12 cellular contexts compared by ENCODE assay signal in genomic region chr12:57131896-57132744, GRCh38. TPM values are rescaled to one million over a fixed set of nuclear protein-coding genes. Genes with fewer than 3 reads are reported as not detected.
DNase-seq lines count a peak whose midpoint lies in the region; ATAC-seq and TF ChIP-seq lines count a peak whose summit lies in the region.
"Had no signal": no experiment of that assay in that cellular context is flagged by ENCODE, and none has a peak within 500 bp of the region (broad histone marks: within the 10 kb centered on the region; RNA-seq: fewer than 3 reads in every experiment).

No MANE protein-coding gene starts in this region.

- peaks cover 7% of the 10 kb centered on the region for H3K4me1 Mint-ChIP-seq in T-helper 17 cell

- ATAC-seq in T-helper 17 cell (no peak), gastroesophageal sphincter (no peak), gastrocnemius medialis (no peak), GM21576 (IDR thresholded peaks at IDR 0.05; ENCODE audit: unreplicated experiment) (no peak), GM21515 (IDR thresholded peaks at IDR 0.05; ENCODE audit: unreplicated experiment) (no peak)
- ATAC-seq: stimulated activated memory B cell treated with anti-CD40 and anti-IgM and Interleukin-4, amounts not matched to agents 10 μg/mL and 1 μg/mL and 100 μg/mL, for 72 hours had no signal

- peak overlapping the region in 1 of 2 donors; percentile 88 for H3K4me3 ChIP-seq in gastroesophageal sphincter
- peak overlapping the region in 3 of 4 donors; percentile 8 to 17 (median 11) for H3K4me3 ChIP-seq in gastrocnemius medialis

- H3K4me3 Mint-ChIP-seq in T-helper 17 cell, result no peak overlapping the region
- H3K4me3 Mint-ChIP-seq: stimulated activated memory B cell treated with anti-CD40 and anti-IgM and Interleukin-4, amounts not matched to agents 10 μg/mL and 1 μg/mL and 100 μg/mL, for 72 hours had no signal

- no peak for TF ChIP-seq EP300 in gastroesophageal sphincter (IDR thresholded peaks at IDR 0.05)

- H3K27ac ChIP-seq in gastroesophageal sphincter (peak overlapping the region; percentile 10 to 100 (median 98)), gastrocnemius medialis (peak overlapping the region; percentile 87 to 94 (median 90))

- H3K36me3 Mint-ChIP-seq in T-helper 17 cell (ENCODE audit: low read depth), result no peaks in the 10 kb centered on the region
- H3K36me3 Mint-ChIP-seq: stimulated activated memory B cell treated with anti-CD40 and anti-IgM and Interleukin-4, amounts not matched to agents 10 μg/mL and 1 μg/mL and 100 μg/mL, for 72 hours had no signal

- H3K27ac Mint-ChIP-seq in T-helper 17 cell, result peak overlapping the region; percentile 72
- H3K27ac Mint-ChIP-seq: stimulated activated memory B cell treated with anti-CD40 and anti-IgM and Interleukin-4, amounts not matched to agents 10 μg/mL and 1 μg/mL and 100 μg/mL, for 72 hours had no signal

- H3K27me3 Mint-ChIP-seq in T-helper 17 cell, result no peaks in the 10 kb centered on the region
- H3K27me3 Mint-ChIP-seq: stimulated activated memory B cell treated with anti-CD40 and anti-IgM and Interleukin-4, amounts not matched to agents 10 μg/mL and 1 μg/mL and 100 μg/mL, for 72 hours had no signal

- DNase-seq in DMS153 treated with DMSO at 0.1 percent for 48 hours (lab: John Stamatoyannopoulos, UW; ENCODE audit: unreplicated experiment) (peak; percentile 15), T-helper 17 cell (no peak), gastrocnemius medialis (no peak), NCI-H82 (lab: John Stamatoyannopoulos, UW) (no peak)
- no peak for DNase-seq in stimulated activated CD4-positive, alpha-beta T cell treated with anti-CD3 and anti-CD28 coated beads, Interleukin-2, amount 100 ng/mL, for 48 hours
- DNase-seq: activated T-cell treated with anti-CD3 and anti-CD28 coated beads, Interleukin-2, amount 50 U/mL, for 48 hours; NCI-H1694 had no signal

- H3K4me1 ChIP-seq in gastroesophageal sphincter (peaks cover 0 to 88% (median 23%) of the 10 kb centered on the region in 3 donors), gastrocnemius medialis (peaks cover 19 to 32% of the 10 kb centered on the region in 2 donors)

- H3K9me3 ChIP-seq in T-helper 17 cell (ENCODE audit: control insufficient read depth, low read length, poor library complexity, severe bottlenecking) (no peaks in the 10 kb centered on the region), gastroesophageal sphincter (no peaks in the 10 kb centered on the region), gastrocnemius medialis (no peaks in the 10 kb centered on the region)

- TF ChIP-seq CTCF in gastroesophageal sphincter (IDR thresholded peaks at IDR 0.05) (no peak), gastrocnemius medialis (IDR thresholded peaks at IDR 0.05 in 4 of 5, conservative IDR thresholded peaks at IDR 0.05 in 1 of 5) (no peak)

- H3K27me3 ChIP-seq in gastroesophageal sphincter (no peaks in the 10 kb centered on the region), gastrocnemius medialis (no peaks in the 10 kb centered on the region)

- in situ Hi-C loops in gastrocnemius medialis (cut with MboI; ENCODE audit: low sequenced_read_pairs in 4 of 4), result no loop called here

- TF ChIP-seq POLR2A in gastroesophageal sphincter (IDR thresholded peaks at IDR 0.05) (no peak), gastrocnemius medialis (IDR thresholded peaks at IDR 0.05) (no peak)

- H3K36me3 ChIP-seq in gastroesophageal sphincter, result no peaks in the 10 kb centered on the region
- H3K36me3 ChIP-seq in gastrocnemius medialis, result no peaks in the 10 kb centered on the region

- WGBS in gastroesophageal sphincter (ENCODE audit: low coverage in 1 of 2), 2 donors, result 36 to 51% methylated on average over 3 to 7 of the region's 9 CpGs

- intact Hi-C loops in gastrocnemius medialis (cut with DNase I; ENCODE audit: low total_unique reads), result no loop called here

RNA-seq across cellular contexts. Expression of gene LRP1, which starts 3.8 kb away (rescaled TPM):
- total RNA-seq in T-helper 17 cell (10 to 100 TPM in 1 of 2 donors, 1 to 10 TPM in 1; 3.8 to 11.6 TPM), gastroesophageal sphincter (100 to 1,000 TPM; 185 to 292 (median 216) TPM), gastrocnemius medialis (10 to 100 TPM; 26.1 to 53.5 (median 49.8) TPM)

RNA-seq across cellular contexts. Expression of gene LRP1-AS, which starts 15.3 kb away (rescaled TPM):
- not detected for total RNA-seq in T-helper 17 cell
- not detected for total RNA-seq in gastroesophageal sphincter
- total RNA-seq in gastrocnemius medialis, result not detected
- total RNA-seq: Daoy had no signal

RNA-seq across cellular contexts. Expression of gene STAT6, which starts 21.0 kb away (rescaled TPM):
- total RNA-seq in T-helper 17 cell, result 100 to 1,000 TPM; 205 to 253 TPM
- total RNA-seq in gastroesophageal sphincter, result 100 to 1,000 TPM in 3 of 4 donors, 10 to 100 TPM in 1; 92.5 to 166 (median 156) TPM
- 10 to 100 TPM; 12.5 to 17.4 (median 14.4) TPM for total RNA-seq in gastrocnemius medialis

RNA-seq across cellular contexts. Expression of gene NAB2, which starts 43.2 kb away (rescaled TPM):
- total RNA-seq in T-helper 17 cell (1 to 10 TPM; 4.0 to 5.0 TPM), gastroesophageal sphincter (10 to 100 TPM; 30.7 to 41.3 (median 38.8) TPM), gastrocnemius medialis (1 to 10 TPM; 4.8 to 9.5 (median 5.5) TPM)

RNA-seq across cellular contexts. Expression of gene NEMP1, which starts 53.5 kb away (rescaled TPM):
- total RNA-seq in T-helper 17 cell, result 10 to 100 TPM; 12.2 to 14.1 TPM
- 10 to 100 TPM; 11.8 to 14.9 (median 12.7) TPM for total RNA-seq in gastroesophageal sphincter
- 1 to 10 TPM; 1.2 to 6.7 (median 1.9) TPM for total RNA-seq in gastrocnemius medialis

Comparison
In these comparisons a context has a peak if more than half of its experiments do, and no peak if none do; other contexts are left out.
1. RNA of gene STAT6, which starts 21.0 kb away (total RNA-seq): 205 to 253 TPM in T-helper 17 cell and 92.5 to 166 TPM in gastroesophageal sphincter; 12.5 to 17.4 TPM in gastrocnemius medialis; every median in the first group is over 4 times any median in the second.